Comparison of ENCODE assay signal across 1 cellular context in genomic region chr19:15296353-15296752, GRCh38.
TF ChIP-seq lines count a peak whose summit lies in the region.

No MANE protein-coding gene starts in this region.

TF ChIP-seq in K562, 482 proteins besides CTCF, POLR2A, EP300 and RAD21 (continued from another document):
- TF ChIP-seq ZHX1 (conservative IDR thresholded peaks at IDR 0.05; ENCODE audit: low read length) = no peak
